ENCODE assay signal across 26 cellular contexts in the genomic region with DNA sequence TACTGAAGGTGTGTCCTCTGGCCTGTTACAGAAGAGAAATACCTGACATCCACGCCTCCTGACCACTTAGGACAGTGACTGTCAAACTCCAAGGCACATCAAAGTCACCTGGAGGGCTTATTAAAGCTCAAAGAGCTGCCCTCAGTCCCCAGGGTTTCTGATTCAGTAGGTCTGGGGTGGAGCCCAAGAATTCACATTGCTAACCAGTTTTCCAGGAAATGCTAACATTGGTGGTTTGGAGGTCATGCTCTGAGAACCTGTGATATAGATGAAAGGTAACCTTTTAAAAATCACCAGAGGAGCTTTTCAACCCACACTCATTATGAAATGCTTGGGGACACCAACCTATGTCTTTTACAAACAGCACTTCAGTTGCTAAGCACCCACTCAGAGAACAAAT.
A peak's percentile ranks its signal among the peaks of the same experiment; 100 is the strongest.
DNase-seq lines count a peak whose midpoint lies in the region; FAIRE-seq and TF ChIP-seq lines count a peak whose summit lies in the region.
"Had no signal": no experiment of that assay in that cellular context is flagged by ENCODE, and none has a peak within 500 bp of the region (broad histone marks: within the 10 kb centered on the region; RNA-seq: fewer than 3 reads in every experiment).

No MANE protein-coding gene starts in this region.

- H3K9me3 Mint-ChIP-seq in MCF 10A (ENCODE audit: unreplicated experiment) (peaks cover 7% of the 10 kb centered on the region), type B pancreatic cell (no peaks in the 10 kb centered on the region)
- H3K9me3 Mint-ChIP-seq: natural killer cell treated with Interleukin-12 subunit alpha and Interleukin-12 subunit beta and Interleukin-15 and Interleukin-18, amount 100 ng/mL, for 72 hours; T-helper 1 cell treated with Interleukin-12 subunit alpha and Interleukin-12 subunit beta and Interleukin-4 antibody, amounts not matched to agents 30 μg/mL and 1 μg/mL, for 36 hours had no signal

- intact Hi-C loops in MCF 10A (cut with micrococcal nuclease): no loop called here
- intact Hi-C loops in breast epithelium (cut with DNase I; ENCODE audit: low total_unique reads): no loop called here
- intact Hi-C loops in posterior vena cava (cut with DNase I): no loop called here

- H3K4me1 Mint-ChIP-seq in MCF 10A (ENCODE audit: insufficient read depth, unreplicated experiment): peaks cover 7% of the 10 kb centered on the region
- H3K4me1 Mint-ChIP-seq in type B pancreatic cell (ENCODE audit: unreplicated experiment): peaks cover 8% of the 10 kb centered on the region
- H3K4me1 Mint-ChIP-seq: stimulated activated memory B cell treated with anti-CD40 and anti-IgM and Interleukin-4, amounts not matched to agents 10 μg/mL and 1 μg/mL and 100 μg/mL, for 72 hours had no signal

- peak overlapping the region in 1 of 2 donors; percentile 50 for H3K27ac ChIP-seq in breast epithelium
- H3K27ac ChIP-seq: esophagus squamous epithelium, parathyroid adenoma, PC-9, sigmoid colon, SJCRH30, tibial nerve had no signal

- no peak for TF ChIP-seq CTCF in MCF 10A (IDR thresholded peaks at IDR 0.05; ENCODE audit: unreplicated experiment)
- no peak for TF ChIP-seq CTCF in breast epithelium (IDR thresholded peaks at IDR 0.05)
- no peak for TF ChIP-seq CTCF in epithelial cell of proximal tubule (conservative IDR thresholded peaks at IDR 0.05; ENCODE audit: low read depth, low read length)
- TF ChIP-seq CTCF in type B pancreatic cell (conservative IDR thresholded peaks at IDR 0.05): no peak

- FAIRE-seq in RCC 7860 (lab: Jason Lieb, UNC): peak; percentile 85

- POLR2A ChIA-PET in MCF 10A (lab: Yijun Ruan, JAX): no interaction called here

- H3K27ac Mint-ChIP-seq in MCF 10A (ENCODE audit: low read depth, unreplicated experiment) (no peak overlapping the region), type B pancreatic cell (peak overlapping the region; percentile 76)
- H3K27ac Mint-ChIP-seq: natural killer cell treated with Interleukin-12 subunit alpha and Interleukin-12 subunit beta and Interleukin-15 and Interleukin-18, amount 100 ng/mL, for 72 hours; stimulated activated memory B cell treated with anti-CD40 and anti-IgM and Interleukin-4, amounts not matched to agents 10 μg/mL and 1 μg/mL and 100 μg/mL, for 72 hours; T-helper 1 cell treated with Interleukin-12 subunit alpha and Interleukin-12 subunit beta and Interleukin-4 antibody, amounts not matched to agents 30 μg/mL and 1 μg/mL, for 36 hours had no signal

- H3K4me3 ChIP-seq in breast epithelium (no peak overlapping the region), epithelial cell of proximal tubule (ENCODE audit: low read depth, low read length) (no peak overlapping the region)
- H3K4me3 ChIP-seq: esophagus squamous epithelium, PC-9, sigmoid colon, SJCRH30, tibial nerve had no signal

- H3K36me3 Mint-ChIP-seq in MCF 10A (ENCODE audit: insufficient read depth, unreplicated experiment) (no peaks in the 10 kb centered on the region), type B pancreatic cell (no peaks in the 10 kb centered on the region)
- H3K36me3 Mint-ChIP-seq: natural killer cell treated with Interleukin-12 subunit alpha and Interleukin-12 subunit beta and Interleukin-15 and Interleukin-18, amount 100 ng/mL, for 72 hours; stimulated activated memory B cell treated with anti-CD40 and anti-IgM and Interleukin-4, amounts not matched to agents 10 μg/mL and 1 μg/mL and 100 μg/mL, for 72 hours had no signal

- no peaks in the 10 kb centered on the region for H3K9me3 ChIP-seq in breast epithelium
- H3K9me3 ChIP-seq: esophagus squamous epithelium, sigmoid colon, SJCRH30, tibial nerve had no signal

- no peak for TF ChIP-seq POLR2A in breast epithelium (IDR thresholded peaks at IDR 0.05)

- H3K27me3 Mint-ChIP-seq in MCF 10A (ENCODE audit: insufficient read depth, unreplicated experiment) (no peaks in the 10 kb centered on the region), type B pancreatic cell (no peaks in the 10 kb centered on the region)
- H3K27me3 Mint-ChIP-seq: stimulated activated memory B cell treated with anti-CD40 and anti-IgM and Interleukin-4, amounts not matched to agents 10 μg/mL and 1 μg/mL and 100 μg/mL, for 72 hours had no signal

- no peaks in the 10 kb centered on the region for H3K4me1 ChIP-seq in breast epithelium
- H3K4me1 ChIP-seq: parathyroid adenoma had no signal

- CTCF ChIA-PET in MCF 10A (lab: Yijun Ruan, JAX): no interaction called here

- no peak overlapping the region for H3K4me3 Mint-ChIP-seq in MCF 10A (ENCODE audit: unreplicated experiment)
- H3K4me3 Mint-ChIP-seq in type B pancreatic cell: no peak overlapping the region
- H3K4me3 Mint-ChIP-seq: natural killer cell treated with Interleukin-12 subunit alpha and Interleukin-12 subunit beta and Interleukin-15 and Interleukin-18, amount 100 ng/mL, for 72 hours; stimulated activated memory B cell treated with anti-CD40 and anti-IgM and Interleukin-4, amounts not matched to agents 10 μg/mL and 1 μg/mL and 100 μg/mL, for 72 hours; T-helper 1 cell treated with Interleukin-12 subunit alpha and Interleukin-12 subunit beta and Interleukin-4 antibody, amounts not matched to agents 30 μg/mL and 1 μg/mL, for 36 hours had no signal

- BruUV-seq in MCF 10A (replicated peaks; lab: Mats Ljungman, UMichigan): no TSS peak

- no peaks in the 10 kb centered on the region for H3K36me3 ChIP-seq in breast epithelium
- H3K36me3 ChIP-seq: esophagus squamous epithelium, sigmoid colon, SJCRH30, tibial nerve, WERI-Rb-1 had no signal

- peak; percentile 3 for DNase-seq in MCF 10A (ENCODE audit: unreplicated experiment)
- no peak for DNase-seq in breast epithelium (ENCODE audit: low spot score in 2 of 2)
- peak; percentile 53 for DNase-seq in RCC 7860 (ENCODE audit: low spot score)
- peak; percentile 39 for DNase-seq in epithelial cell of proximal tubule (ENCODE audit: low read depth)
- no peak for DNase-seq in type B pancreatic cell (ENCODE audit: extremely low spot score, unreplicated experiment)
- no peak for DNase-seq in iPS-NIHi7 (ENCODE audit: extremely low spot score)
- no peak for DNase-seq in NCI-H1694 (lab: John Stamatoyannopoulos, UW)
- no peak for DNase-seq in posterior vena cava (ENCODE audit: low spot score)
- DNase-seq: activated CD4-positive, alpha-beta T cell treated with anti-CD3 and anti-CD28 coated beads, Interleukin-2, amount 50 U/mL, for 4 hours; activated gamma-delta T cell treated with Interleukin-2 at 50 U/mL for 16 hours; anterior cingulate cortex; effector CD8-positive, alpha-beta T cell; esophagus squamous epithelium; H7; Kasumi-1; midbrain; NCI-H774; PC-9; sigmoid colon; SJCRH30; WERI-Rb-1 had no signal

- no peaks in the 10 kb centered on the region for H3K27me3 ChIP-seq in breast epithelium
- H3K27me3 ChIP-seq: sigmoid colon, SJCRH30, tibial nerve had no signal

Comparison
In these comparisons a context has a peak if more than half of its experiments do, and no peak if none do; other contexts are left out.
1. DNase-seq: peak in MCF 10A (single experiment), RCC 7860 (single experiment) and epithelial cell of proximal tubule (single experiment); none in breast epithelium (0 of 2), type B pancreatic cell (single experiment), iPS-NIHi7 (single experiment), NCI-H1694 (single experiment) and posterior vena cava (single experiment).